In genomic region chr5:178152491-178153444, GRCh38 we compare ENCODE assay signal across 9 cellular contexts. TPM values are rescaled to one million over a fixed set of nuclear protein-coding genes. Genes with fewer than 3 reads are reported as not detected.
DNase-seq lines count a peak whose midpoint lies in the region; ATAC-seq and TF ChIP-seq lines count a peak whose summit lies in the region.
"Had no signal": no experiment of that assay in that cellular context is flagged by ENCODE, and none has a peak within 500 bp of the region (broad histone marks: within the 10 kb centered on the region; RNA-seq: fewer than 3 reads in every experiment).

No MANE protein-coding gene starts in this region.

- no peak overlapping the region for H2AFZ ChIP-seq in GM23338

- peak overlapping the region; percentile 84 for H3K9ac ChIP-seq in skeletal muscle satellite cell (ENCODE audit: low read depth, low read length)

- H3K36me3 ChIP-seq in GM23338 (ENCODE audit: insufficient read depth) (peaks cover 20% of the 10 kb centered on the region), skeletal muscle satellite cell (ENCODE audit: insufficient read depth, low read length) (peaks cover 43% of the 10 kb centered on the region)

- POLR2A ChIA-PET in T-cell (lab: Charles Lee), result interaction anchor here in 1 of 2 donors (0.6 kb wide), 1 partner anchor 21 kb away, joined by 13 read pairs; no protein-coding TSS in a partner anchor

- H3K27ac Mint-ChIP-seq in GM23338 (peak overlapping the region; percentile 96), T-cell (peak overlapping the region; percentile 88 to 90)

- no peaks in the 10 kb centered on the region for H3K9me3 ChIP-seq in skeletal muscle satellite cell (replicated peaks; ENCODE audit: low read length)

- no peaks in the 10 kb centered on the region for H3K9me2 ChIP-seq in GM23338 (ENCODE audit: insufficient read depth)

- H3K27me3 Mint-ChIP-seq in GM23338 (ENCODE audit: insufficient read depth, low read depth, poor library complexity) (peaks cover 16% of the 10 kb centered on the region), T-cell (no peaks in the 10 kb centered on the region)

- 0 out of 2 replicates have a peak overlapping the region, but pooled peaks have one; percentile 27 for H3K27ac ChIP-seq in GM23338 (ENCODE audit: low read depth)
- H3K27ac ChIP-seq in foreskin keratinocyte, result peak overlapping the region; percentile 45

- H3F3A ChIP-seq in GM23338 (replicated peaks; ENCODE audit: low read depth), result peaks cover 51% of the 10 kb centered on the region

- peaks cover 22% of the 10 kb centered on the region for H4K20me1 ChIP-seq in GM23338 (replicated peaks; ENCODE audit: insufficient read depth)

- TF ChIP-seq CTCF in GM23338 (conservative IDR thresholded peaks at IDR 0.05; ENCODE audit: low read depth in 2 of 2) (no peak), foreskin keratinocyte (conservative IDR thresholded peaks at IDR 0.05) (no peak), GM13976 (IDR thresholded peaks at IDR 0.05; ENCODE audit: borderline replicate concordance, control extremely low read depth, extremely low read depth, insufficient read depth, missing control alignments) (no peak)

- H3K79me2 ChIP-seq in GM23338 (replicated peaks; ENCODE audit: insufficient read depth), result peaks cover 13% of the 10 kb centered on the region

- H3K4me3 Mint-ChIP-seq in GM23338, result peak overlapping the region; percentile 97
- H3K4me3 Mint-ChIP-seq in T-cell, result peak overlapping the region; percentile 94 to 99 (median 98)

- in situ Hi-C loops in GM13976 (cut with MboI; ENCODE audit: low sequenced_read_pairs, unreplicated experiment), result no loop called here

- H3K4me2 ChIP-seq in GM23338, result peak overlapping the region; percentile 90
- H3K4me2 ChIP-seq in skeletal muscle satellite cell (ENCODE audit: low read length), result peak overlapping the region; percentile 84

- H3K27me3 ChIP-seq in GM23338 (ENCODE audit: insufficient read depth), result no peaks in the 10 kb centered on the region
- H3K27me3 ChIP-seq in foreskin keratinocyte, result no peaks in the 10 kb centered on the region
- H3K27me3 ChIP-seq in skeletal muscle satellite cell (ENCODE audit: control insufficient read depth, insufficient read depth, low read length), result no peaks in the 10 kb centered on the region

- H3K36me3 Mint-ChIP-seq in GM23338 (ENCODE audit: low read depth), result peaks cover 54% of the 10 kb centered on the region
- H3K36me3 Mint-ChIP-seq in T-cell, result peaks cover 23% of the 10 kb centered on the region

- DNase-seq in GM23338 (ENCODE audit: low spot score), result no peak
- DNase-seq in T-cell, result no peak
- no peak for DNase-seq in foreskin keratinocyte
- no peak for DNase-seq in amniotic stem cell (lab: John Stamatoyannopoulos, UW)
- no peak for DNase-seq in GM13976 (ENCODE audit: low spot score)
- DNase-seq in effector CD8-positive, alpha-beta T cell (lab: John Stamatoyannopoulos, UW), result no peak
- no peak for DNase-seq in D341Med (ENCODE audit: low spot score)

- ATAC-seq in GM23338 (no peak), T-cell (replicated peaks in 1 of 4) (no peak), foreskin keratinocyte (no peak)

- H3K9me3 Mint-ChIP-seq in GM23338 (no peaks in the 10 kb centered on the region; the same call in 2 of the 3 replicates), T-cell (no peaks in the 10 kb centered on the region)

- H3K4me3 ChIP-seq in GM23338 (peak overlapping the region; percentile 72), skeletal muscle satellite cell (ENCODE audit: low read length) (peak overlapping the region; percentile 77)

- H3K4me1 Mint-ChIP-seq in GM23338 (peaks cover 27% of the 10 kb centered on the region), T-cell (peaks cover 38 to 47% (median 42%) of the 10 kb centered on the region in 3 donors)

- CTCF ChIA-PET in T-cell (lab: Charles Lee), result interaction anchor here in 1 of 2 donors (0.6 to 1.5 kb wide), 6 partner anchors 18 to 1466 kb away, joined by 3 to 8 read pairs (median 4); no protein-coding TSS in a partner anchor

- H3K4me1 ChIP-seq in GM23338 (ENCODE audit: insufficient read depth), result peaks cover 5% of the 10 kb centered on the region; the same call in 1 of the 2 replicates
- H3K4me1 ChIP-seq in foreskin keratinocyte, result no peaks in the 10 kb centered on the region
- H3K4me1 ChIP-seq in skeletal muscle satellite cell (ENCODE audit: control insufficient read depth, insufficient read depth, low read length), result peaks cover 13% of the 10 kb centered on the region

TF ChIP-seq in GM23338, 12 proteins besides CTCF, POLR2A, EP300 and RAD21 (continues in another document):
- TF ChIP-seq REST (IDR thresholded peaks at IDR 0.05; ENCODE audit: unreplicated experiment) (no peak), ETS1 (IDR thresholded peaks at IDR 0.05) (no peak), ZNF331 (CRISPR knock-in tag; IDR thresholded peaks at IDR 0.05; ENCODE audit: low read depth) (no peak), CREB1 (CRISPR knock-in tag; IDR thresholded peaks at IDR 0.05; ENCODE audit: low read depth) (no peak), POLR2AphosphoS5 (IDR thresholded peaks at IDR 0.05; ENCODE audit: low read depth) (no peak), JUNB (IDR thresholded peaks at IDR 0.05; ENCODE audit: unreplicated experiment) (no peak), ZNF114 (CRISPR knock-in tag; IDR thresholded peaks at IDR 0.05) (no peak), NANOG (IDR thresholded peaks at IDR 0.05; ENCODE audit: borderline replicate concordance) (no peak), EZH2 (IDR thresholded peaks at IDR 0.05; ENCODE audit: low read depth, unreplicated experiment) (no peak), EZH2phosphoT487 (IDR thresholded peaks at IDR 0.05; ENCODE audit: unreplicated experiment) (no peak)

RNA-seq across cellular contexts. Expression of gene NHP2, which starts 0.9 kb away (rescaled TPM):
- 452 and 455 TPM in 2 replicates for total RNA-seq in GM23338 (2014; rRNA removed; shearing (Covaris generic))
- polyA plus RNA-seq in GM23338 (2016; fragmentation: Nextera tagmentation; extraction: Ambion mirVana) (435 and 450 TPM in 2 replicates), foreskin keratinocyte (339 and 347 TPM in 2 replicates)
- total RNA-seq in T-cell (10 to 100 TPM; 61.2 to 95.6 (median 91.2) TPM), foreskin keratinocyte (187 and 215 TPM in 2 replicates)
- 170 and 204 TPM in 2 replicates for total RNA-seq in skeletal muscle satellite cell (2012; rRNA removed)

RNA-seq across cellular contexts. Expression of gene RMND5B, which starts 22.0 kb away (rescaled TPM):
- total RNA-seq in GM23338 (2014; rRNA removed; shearing (Covaris generic)), result 83.7 and 101 TPM in 2 replicates
- polyA plus RNA-seq in GM23338 (2016; fragmentation: Nextera tagmentation; extraction: Ambion mirVana) (47.5 and 50.6 TPM in 2 replicates), foreskin keratinocyte (23.8 and 24.1 TPM in 2 replicates)
- total RNA-seq in T-cell (10 to 100 TPM; 22.4 to 40.9 (median 34.7) TPM), foreskin keratinocyte (23.6 and 24.0 TPM in 2 replicates)
- 13.5 and 15.7 TPM in 2 replicates for total RNA-seq in skeletal muscle satellite cell (2012; rRNA removed)

RNA-seq across cellular contexts. Expression of gene GMCL2, which starts 34.4 kb away (rescaled TPM):
- total RNA-seq in GM23338 (2014; rRNA removed; shearing (Covaris generic)), result 0.07 and 0.08 TPM in 2 replicates
- polyA plus RNA-seq in GM23338 (2016; fragmentation: Nextera tagmentation; extraction: Ambion mirVana) (not detected in 2 replicates), foreskin keratinocyte (not detected in 2 replicates)
- total RNA-seq in T-cell (not detected), foreskin keratinocyte (not detected in 2 replicates)
- not detected in 2 replicates for total RNA-seq in skeletal muscle satellite cell (2012; rRNA removed)
- total RNA-seq: subcutaneous adipose tissue had no signal

RNA-seq across cellular contexts. Expression of gene N4BP3, which starts 39.4 kb away (rescaled TPM):
- 52.7 and 58.2 TPM in 2 replicates for total RNA-seq in GM23338 (2014; rRNA removed; shearing (Covaris generic))
- polyA plus RNA-seq in GM23338 (2016; fragmentation: Nextera tagmentation; extraction: Ambion mirVana) (9.8 and 10.9 TPM in 2 replicates), foreskin keratinocyte (2.7 and 2.9 TPM in 2 replicates)
- total RNA-seq in T-cell (1 to 10 TPM; 4.0 to 8.1 (median 6.9) TPM), foreskin keratinocyte (3.6 TPM in 2 replicates)
- 0.22 and 0.25 TPM in 2 replicates for total RNA-seq in skeletal muscle satellite cell (2012; rRNA removed)

RNA-seq across cellular contexts. Expression of gene HNRNPAB, which starts 51.6 kb away (rescaled TPM):
- total RNA-seq in GM23338 (2014; rRNA removed; shearing (Covaris generic)), result 304 and 345 TPM in 2 replicates
- polyA plus RNA-seq in GM23338 (2016; fragmentation: Nextera tagmentation; extraction: Ambion mirVana) (579 and 599 TPM in 2 replicates), foreskin keratinocyte (208 and 251 TPM in 2 replicates)
- total RNA-seq in T-cell (10 to 100 TPM; 78.8 to 89.2 (median 85.1) TPM), foreskin keratinocyte (140 and 167 TPM in 2 replicates)
- 60.1 and 108 TPM in 2 replicates for total RNA-seq in skeletal muscle satellite cell (2012; rRNA removed)
